In the genomic region with DNA sequence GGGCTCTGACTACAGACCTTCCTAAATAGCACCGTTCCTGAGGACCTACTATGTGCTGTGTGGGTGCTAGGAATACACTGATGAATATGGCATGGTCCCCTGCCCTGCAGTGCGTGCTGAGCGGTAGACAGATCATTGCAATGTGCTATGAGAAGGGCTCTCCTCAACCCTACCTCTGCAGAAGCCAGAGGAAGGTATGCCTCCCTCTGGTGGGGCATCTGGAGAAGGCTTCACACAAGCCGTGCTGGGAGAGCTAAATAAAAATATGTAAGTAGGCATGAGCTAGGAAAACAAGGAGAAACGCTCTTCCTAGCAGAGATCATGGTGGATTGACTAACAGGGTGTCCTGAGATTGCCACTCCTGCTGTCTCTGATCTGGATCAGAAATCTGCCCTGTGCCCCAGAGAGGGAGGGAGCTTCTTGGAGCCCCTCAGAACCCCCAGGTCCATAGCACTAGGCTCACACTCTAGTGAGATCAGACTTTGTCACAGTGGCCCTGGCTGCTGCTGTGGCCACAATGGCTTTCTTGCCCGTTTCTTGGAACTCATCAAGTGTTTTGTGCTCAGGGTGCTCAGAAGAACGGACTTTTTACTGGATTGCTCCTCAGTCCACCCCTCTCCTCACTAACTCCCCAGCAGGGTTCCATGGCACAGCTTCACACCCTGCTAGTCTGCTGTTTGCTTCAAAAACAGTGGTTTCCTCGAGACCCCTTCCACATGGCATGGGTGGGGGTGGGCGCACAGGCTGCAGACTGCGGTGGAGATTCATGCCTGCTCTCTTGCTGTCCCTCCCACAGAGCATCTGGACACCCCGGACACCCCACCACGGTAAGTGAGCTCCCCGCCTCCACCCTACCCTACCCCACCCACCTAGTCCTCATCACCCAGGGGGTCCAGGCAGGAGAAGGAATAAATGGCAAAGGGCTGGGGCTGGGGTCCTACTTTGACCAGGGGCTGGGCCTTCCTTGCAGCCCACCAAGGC, we compare ENCODE assay signal across 8 cellular contexts. TPM values are rescaled to one million over a fixed set of nuclear protein-coding genes. Genes with fewer than 3 reads are reported as not detected.
DNase-seq lines count a peak whose midpoint lies in the region; ATAC-seq and TF ChIP-seq lines count a peak whose summit lies in the region.

No MANE protein-coding gene starts in this region.

- CTCF ChIA-PET in activated CD8-positive, alpha-beta memory T cell treated with anti-CD3 and anti-CD28 coated beads, Interleukin-2, amount 10 ng/mL, durations not matched to agents 7 days and 5 days (lab: Charles Lee) = interaction anchor here (0.7 to 1.8 kb wide), 8 partner anchors 16 to 234 kb away, joined by 3 to 12 read pairs (median 6); no protein-coding TSS in a partner anchor

- TF ChIP-seq CTCF in osteocyte (IDR thresholded peaks at IDR 0.05) = peak; percentile 63

- H3K4me1 Mint-ChIP-seq in activated CD8-positive, alpha-beta memory T cell treated with anti-CD3 and anti-CD28 coated beads, Interleukin-2, amount 10 ng/mL, durations not matched to agents 7 days and 5 days = peaks cover 6% of the 10 kb centered on the region
- H3K4me1 Mint-ChIP-seq in osteocyte (ENCODE audit: unreplicated experiment) = peaks cover 5% of the 10 kb centered on the region

- H3K4me3 Mint-ChIP-seq in activated CD8-positive, alpha-beta memory T cell treated with anti-CD3 and anti-CD28 coated beads, Interleukin-2, amount 10 ng/mL, durations not matched to agents 7 days and 5 days = no peak overlapping the region
- H3K4me3 Mint-ChIP-seq in osteocyte (ENCODE audit: unreplicated experiment) = no peak overlapping the region

- DNase-seq in activated CD8-positive, alpha-beta memory T cell treated with anti-CD3 and anti-CD28 coated beads, Interleukin-2, amount 10 ng/mL, durations not matched to agents 7 days and 5 days = peak; percentile 55
- no peak for DNase-seq in activated CD8-positive, alpha-beta memory T cell treated with anti-CD3 and anti-CD28 coated beads for 24 hours
- DNase-seq in HT1080 (ENCODE audit: low read depth) (peak; percentile 61), T follicular helper cell (ENCODE audit: low read depth) (peak; percentile 10), fibroblast of gingiva (ENCODE audit: low read depth) (peak; percentile 68), osteocyte (ENCODE audit: extremely low spot score, unreplicated experiment) (no peak)

- H3K27ac Mint-ChIP-seq in activated CD8-positive, alpha-beta memory T cell treated with anti-CD3 and anti-CD28 coated beads, Interleukin-2, amount 10 ng/mL, durations not matched to agents 7 days and 5 days = no peak overlapping the region
- no peak overlapping the region for H3K27ac Mint-ChIP-seq in osteocyte (ENCODE audit: unreplicated experiment)

- H3K36me3 Mint-ChIP-seq in activated CD8-positive, alpha-beta memory T cell treated with anti-CD3 and anti-CD28 coated beads, Interleukin-2, amount 10 ng/mL, durations not matched to agents 7 days and 5 days = no peaks in the 10 kb centered on the region
- H3K36me3 Mint-ChIP-seq in osteocyte (ENCODE audit: unreplicated experiment) = no peaks in the 10 kb centered on the region

- no peaks in the 10 kb centered on the region for H3K9me3 Mint-ChIP-seq in activated CD8-positive, alpha-beta memory T cell treated with anti-CD3 and anti-CD28 coated beads, Interleukin-2, amount 10 ng/mL, durations not matched to agents 7 days and 5 days (ENCODE audit: low read depth)
- H3K9me3 Mint-ChIP-seq in osteocyte (ENCODE audit: unreplicated experiment) = no peaks in the 10 kb centered on the region

- peak; percentile 55 for ATAC-seq in activated CD8-positive, alpha-beta memory T cell treated with anti-CD3 and anti-CD28 coated beads, Interleukin-2, amount 10 ng/mL, durations not matched to agents 7 days and 5 days
- ATAC-seq in GM18520 (IDR thresholded peaks at IDR 0.05; ENCODE audit: unreplicated experiment) (no peak), GM21717 (IDR thresholded peaks at IDR 0.05; ENCODE audit: unreplicated experiment) (no peak)

- peaks cover 47% of the 10 kb centered on the region for H3K27me3 Mint-ChIP-seq in activated CD8-positive, alpha-beta memory T cell treated with anti-CD3 and anti-CD28 coated beads, Interleukin-2, amount 10 ng/mL, durations not matched to agents 7 days and 5 days
- H3K27me3 Mint-ChIP-seq in osteocyte (ENCODE audit: unreplicated experiment) = peaks cover 14% of the 10 kb centered on the region

RNA-seq across cellular contexts. Expression of a gene that starts 14.2 kb away (rescaled TPM):
- total RNA-seq in activated CD8-positive, alpha-beta memory T cell treated with anti-CD3 and anti-CD28 coated beads, Interleukin-2, amount 10 ng/mL, durations not matched to agents 7 days and 5 days = not detected
- total RNA-seq in HT1080 (2014; rRNA removed; shearing (Covaris generic)) = 7.5 and 9.1 TPM in 2 replicates
- 13.8 and 17.7 TPM in 2 replicates for polyA plus RNA-seq in HT1080 (2015; cell fraction: cytosol; rRNA removed)
- 12.7 and 15.3 TPM in 2 replicates for polyA plus RNA-seq in HT1080 (2015; cell fraction: nucleus; rRNA removed)
- total RNA-seq in osteocyte = 0.13 and 0.37 TPM in 2 replicates

Comparison
In these comparisons a context has a peak if more than half of its experiments do, and no peak if none do; other contexts are left out.
1. DNase-seq: peak in activated CD8-positive, alpha-beta memory T cell treated with anti-CD3 and anti-CD28 coated beads, Interleukin-2, amount 10 ng/mL, durations not matched to agents 7 days and 5 days (single experiment), HT1080 (single experiment), T follicular helper cell (single experiment) and fibroblast of gingiva (single experiment); none in activated CD8-positive, alpha-beta memory T cell treated with anti-CD3 and anti-CD28 coated beads for 24 hours (single experiment) and osteocyte (single experiment).